28 cellular contexts compared by ENCODE assay signal in genomic region chr16:2840914-2841313, GRCh38. TPM values are rescaled to one million over a fixed set of nuclear protein-coding genes. Genes with fewer than 3 reads are reported as not detected.
DNase-seq lines count a peak whose midpoint lies in the region; ATAC-seq, FAIRE-seq and TF ChIP-seq lines count a peak whose summit lies in the region.
"Had no signal": no experiment of that assay in that cellular context is flagged by ENCODE, and none has a peak within 500 bp of the region (broad histone marks: within the 10 kb centered on the region; RNA-seq: fewer than 3 reads in every experiment).

No MANE protein-coding gene starts in this region.

- in situ Hi-C loops in K562 (cut with MboI): no loop called here

- peak overlapping the region; percentile 31 for H3K27ac Mint-ChIP-seq in activated naive CD8-positive, alpha-beta T cell treated with anti-CD3 and anti-CD28 coated beads, Interleukin-2, amount 10 ng/mL, durations not matched to agents 7 days and 5 days
- H3K27ac Mint-ChIP-seq in activated naive CD8-positive, alpha-beta T cell treated with anti-CD3 and anti-CD28 coated beads, Interleukin-2, amount 50 U/mL, for 24 hours: no peak overlapping the region
- H3K27ac Mint-ChIP-seq in natural killer cell (peak overlapping the region; percentile 96 to 97), mesothelial cell of epicardium (no peak overlapping the region)
- H3K27ac Mint-ChIP-seq in stimulated activated effector memory CD8-positive, alpha-beta T cell treated with anti-CD3 and anti-CD28 coated beads, Interleukin-12 subunit alpha, Interleukin-12 subunit beta, amount 100 ng/mL, for 72 hours: peak overlapping the region; percentile 93
- no peak overlapping the region for H3K27ac Mint-ChIP-seq in stimulated activated naive B cell treated with anti-CD40 and anti-IgM and Interleukin-4, amounts not matched to agents 10 μg/mL and 1 μg/mL and 100 μg/mL, for 72 hours

- no peaks in the 10 kb centered on the region for H3K79me2 ChIP-seq in K562 (ENCODE audit: control insufficient read depth, insufficient read depth, low read length)

- no peak for ATAC-seq in activated naive CD8-positive, alpha-beta T cell treated with anti-CD3 and anti-CD28 coated beads, Interleukin-2, amount 10 ng/mL, durations not matched to agents 7 days and 5 days (ENCODE audit: low read depth)
- no peak for ATAC-seq in activated naive CD8-positive, alpha-beta T cell treated with anti-CD3 and anti-CD28 coated beads, Interleukin-2, amount 50 U/mL, for 24 hours
- ATAC-seq in K562 (no peak), natural killer cell (peak in 1 of 3 donors; percentile 12)
- ATAC-seq in stimulated activated effector memory CD8-positive, alpha-beta T cell treated with anti-CD3 and anti-CD28 coated beads, Interleukin-12 subunit alpha, Interleukin-12 subunit beta, amount 100 ng/mL, for 72 hours: no peak
- ATAC-seq in stimulated activated naive B cell treated with anti-CD40 and anti-IgM and Interleukin-4, amounts not matched to agents 10 μg/mL and 1 μg/mL and 100 μg/mL, for 72 hours (replicated peaks): no peak
- ATAC-seq: CD8-positive, alpha-beta T cell had no signal

- no peak for FAIRE-seq in K562 (lab: Jason Lieb, UNC)
- FAIRE-seq: D721Med, GM12891, GM18507, H54, HTR-8/SVneo had no signal

- CTCF ChIA-PET in K562 (lab: Yijun Ruan, JAX; ENCODE audit: low intra/inter-chr PET ratio): no interaction called here

- H4K20me1 ChIP-seq in K562 (replicated peaks; ENCODE audit: control insufficient read depth, insufficient read depth, low read length): no peaks in the 10 kb centered on the region; the same call in 1 of the 2 replicates

- TF ChIP-seq RAD21 in K562 (CRISPR knock-in tag; conservative IDR thresholded peaks at IDR 0.05 in 1 of 2, IDR thresholded peaks at IDR 0.05 in 1 of 2): no peak

- WGBS in K562 (ENCODE audit: insufficient coverage, low coverage, missing lambda C conversion rate): 15% methylated on average over 12 of the region's 12 CpGs

- no peak overlapping the region for H3K27ac ChIP-seq in K562 (ENCODE audit: extremely low read depth, low read depth, low read length)
- H3K27ac ChIP-seq: HL-60 had no signal

- no peak overlapping the region for H3K4me3 Mint-ChIP-seq in activated naive CD8-positive, alpha-beta T cell treated with anti-CD3 and anti-CD28 coated beads, Interleukin-2, amount 10 ng/mL, durations not matched to agents 7 days and 5 days
- no peak overlapping the region for H3K4me3 Mint-ChIP-seq in activated naive CD8-positive, alpha-beta T cell treated with anti-CD3 and anti-CD28 coated beads, Interleukin-2, amount 50 U/mL, for 24 hours
- H3K4me3 Mint-ChIP-seq in natural killer cell (peak overlapping the region; percentile 93), mesothelial cell of epicardium (no peak overlapping the region)
- peak overlapping the region; percentile 79 for H3K4me3 Mint-ChIP-seq in stimulated activated effector memory CD8-positive, alpha-beta T cell treated with anti-CD3 and anti-CD28 coated beads, Interleukin-12 subunit alpha, Interleukin-12 subunit beta, amount 100 ng/mL, for 72 hours
- H3K4me3 Mint-ChIP-seq in stimulated activated naive B cell treated with anti-CD40 and anti-IgM and Interleukin-4, amounts not matched to agents 10 μg/mL and 1 μg/mL and 100 μg/mL, for 72 hours: no peak overlapping the region
- H3K4me3 Mint-ChIP-seq: CD8-positive, alpha-beta T cell had no signal

- no TSS peak for BruUV-seq in K562 (replicated peaks; lab: Mats Ljungman, UMichigan)

- POLR2A ChIA-PET in activated naive CD8-positive, alpha-beta T cell treated with anti-CD3 and anti-CD28 coated beads, Interleukin-2, amount 10 ng/mL, durations not matched to agents 7 days and 5 days (lab: Charles Lee): no interaction called here
- POLR2A ChIA-PET in K562 (lab: Yijun Ruan, JAX): interaction anchor here (0.7 kb wide), 1 partner anchor 41 kb away, joined by 3 read pairs; no protein-coding TSS in a partner anchor

- no peaks in the 10 kb centered on the region for H3K9me3 ChIP-seq in K562 (replicated peaks; ENCODE audit: control insufficient read depth, insufficient read depth, low read depth, low read length)

- H3K9me1 ChIP-seq in K562 (ENCODE audit: control insufficient read depth, insufficient read depth, low read length): no peaks in the 10 kb centered on the region

- H3K36me3 Mint-ChIP-seq in activated naive CD8-positive, alpha-beta T cell treated with anti-CD3 and anti-CD28 coated beads, Interleukin-2, amount 10 ng/mL, durations not matched to agents 7 days and 5 days: no peaks in the 10 kb centered on the region
- no peaks in the 10 kb centered on the region for H3K36me3 Mint-ChIP-seq in activated naive CD8-positive, alpha-beta T cell treated with anti-CD3 and anti-CD28 coated beads, Interleukin-2, amount 50 U/mL, for 24 hours (ENCODE audit: low read depth)
- no peaks in the 10 kb centered on the region for H3K36me3 Mint-ChIP-seq in natural killer cell
- peaks cover 8% of the 10 kb centered on the region for H3K36me3 Mint-ChIP-seq in stimulated activated effector memory CD8-positive, alpha-beta T cell treated with anti-CD3 and anti-CD28 coated beads, Interleukin-12 subunit alpha, Interleukin-12 subunit beta, amount 100 ng/mL, for 72 hours
- peaks cover 3 to 4% of the 10 kb centered on the region in 2 donors for H3K36me3 Mint-ChIP-seq in stimulated activated naive B cell treated with anti-CD40 and anti-IgM and Interleukin-4, amounts not matched to agents 10 μg/mL and 1 μg/mL and 100 μg/mL, for 72 hours
- H3K36me3 Mint-ChIP-seq in mesothelial cell of epicardium: no peaks in the 10 kb centered on the region
- H3K36me3 Mint-ChIP-seq: CD8-positive, alpha-beta T cell had no signal

- H3K9me3 Mint-ChIP-seq in activated naive CD8-positive, alpha-beta T cell treated with anti-CD3 and anti-CD28 coated beads, Interleukin-2, amount 10 ng/mL, durations not matched to agents 7 days and 5 days: no peaks in the 10 kb centered on the region
- H3K9me3 Mint-ChIP-seq in activated naive CD8-positive, alpha-beta T cell treated with anti-CD3 and anti-CD28 coated beads, Interleukin-2, amount 50 U/mL, for 24 hours: peaks cover 3% of the 10 kb centered on the region
- no peaks in the 10 kb centered on the region for H3K9me3 Mint-ChIP-seq in natural killer cell
- no peaks in the 10 kb centered on the region for H3K9me3 Mint-ChIP-seq in stimulated activated effector memory CD8-positive, alpha-beta T cell treated with anti-CD3 and anti-CD28 coated beads, Interleukin-12 subunit alpha, Interleukin-12 subunit beta, amount 100 ng/mL, for 72 hours
- peaks cover 3% of the 10 kb centered on the region in 2 donors for H3K9me3 Mint-ChIP-seq in stimulated activated naive B cell treated with anti-CD40 and anti-IgM and Interleukin-4, amounts not matched to agents 10 μg/mL and 1 μg/mL and 100 μg/mL, for 72 hours
- no peaks in the 10 kb centered on the region for H3K9me3 Mint-ChIP-seq in mesothelial cell of epicardium
- H3K9me3 Mint-ChIP-seq: CD8-positive, alpha-beta T cell had no signal

- H3K36me3 ChIP-seq in K562 (ENCODE audit: control insufficient read depth, insufficient read depth, low read length): no peaks in the 10 kb centered on the region
- H3K36me3 ChIP-seq: BE2C had no signal

- no peak overlapping the region for H3K4me3 ChIP-seq in K562

- TF ChIP-seq EP300 in K562 (IDR thresholded peaks at IDR 0.05; ENCODE audit: low read length): no peak

- peaks cover 3 to 41% of the 10 kb centered on the region in 2 experiments; a peak in 3 of 5 replicates for H3K4me1 ChIP-seq in K562 (replicated peaks in 1 of 2; ENCODE audit: control insufficient read depth in 2 of 2, insufficient read depth in 2 of 2, low read length in 2 of 2)
- H3K4me1 ChIP-seq: BE2C had no signal

- H3K9ac ChIP-seq in K562 (ENCODE audit: insufficient read depth in 1 of 2, low read depth in 2 of 2, low read length in 2 of 2): no peak overlapping the region

- H3K27me3 ChIP-seq in K562 (ENCODE audit: control insufficient read depth in 2 of 2, insufficient read depth in 2 of 2, low read length in 2 of 2): peaks cover 2 to 19% of the 10 kb centered on the region in 2 experiments; a peak in 1 of 5 replicates
- H3K27me3 ChIP-seq: BE2C had no signal

- peaks cover 5% of the 10 kb centered on the region for H3K27me3 Mint-ChIP-seq in activated naive CD8-positive, alpha-beta T cell treated with anti-CD3 and anti-CD28 coated beads, Interleukin-2, amount 10 ng/mL, durations not matched to agents 7 days and 5 days
- peaks cover 2% of the 10 kb centered on the region for H3K27me3 Mint-ChIP-seq in activated naive CD8-positive, alpha-beta T cell treated with anti-CD3 and anti-CD28 coated beads, Interleukin-2, amount 50 U/mL, for 24 hours
- H3K27me3 Mint-ChIP-seq in natural killer cell (ENCODE audit: low read depth in 2 of 2): no peaks in the 10 kb centered on the region
- H3K27me3 Mint-ChIP-seq in stimulated activated naive B cell treated with anti-CD40 and anti-IgM and Interleukin-4, amounts not matched to agents 10 μg/mL and 1 μg/mL and 100 μg/mL, for 72 hours: peaks cover 19 to 29% of the 10 kb centered on the region in 2 donors
- peaks cover 12% of the 10 kb centered on the region for H3K27me3 Mint-ChIP-seq in mesothelial cell of epicardium (ENCODE audit: low read depth)

- DNase-seq in activated naive CD8-positive, alpha-beta T cell treated with anti-CD3 and anti-CD28 coated beads, Interleukin-2, amount 10 ng/mL, durations not matched to agents 7 days and 5 days: no peak
- DNase-seq in activated naive CD8-positive, alpha-beta T cell treated with anti-CD3 and anti-CD28 coated beads, Interleukin-2, amount 50 U/mL, for 24 hours: no peak
- no peak for DNase-seq in K562 (ENCODE audit: extremely low read depth in 1 of 4, low spot score in 3 of 4)
- no peak for DNase-seq in natural killer cell
- no peak for DNase-seq in stimulated activated effector memory CD8-positive, alpha-beta T cell treated with anti-CD3 and anti-CD28 coated beads, Interleukin-12 subunit alpha, Interleukin-12 subunit beta, amount 100 ng/mL, for 72 hours (ENCODE audit: low spot score in 2 of 2)
- no peak for DNase-seq in HT-29 (ENCODE audit: low spot score)
- DNase-seq in stimulated activated naive B cell treated with anti-CD40 and anti-IgM and Interleukin-4, amounts not matched to agents 10 μg/mL and 1 μg/mL and 100 μg/mL, for 72 hours: no peak
- no peak for DNase-seq in mesothelial cell of epicardium (ENCODE audit: low spot score in 2 of 2, unreplicated experiment in 2 of 2)
- DNase-seq: 8988T; BE2C; CD8-positive, alpha-beta T cell; IMR-90; Karpas-422; NCI-H1417 treated with DMSO at 0.1 percent for 48 hours; NCI-H187 treated with DMSO at 0.1 percent for 48 hours; NCI-H226; NCI-H524; NCI-H82; OCI-M1; SHP77 had no signal

- H3K4me2 ChIP-seq in K562 (ENCODE audit: insufficient read depth, low read length): no peak overlapping the region

- peaks cover 28% of the 10 kb centered on the region for H3K4me1 Mint-ChIP-seq in activated naive CD8-positive, alpha-beta T cell treated with anti-CD3 and anti-CD28 coated beads, Interleukin-2, amount 10 ng/mL, durations not matched to agents 7 days and 5 days
- H3K4me1 Mint-ChIP-seq in activated naive CD8-positive, alpha-beta T cell treated with anti-CD3 and anti-CD28 coated beads, Interleukin-2, amount 50 U/mL, for 24 hours: peaks cover 36% of the 10 kb centered on the region
- peaks cover 65 to 73% of the 10 kb centered on the region in 2 donors for H3K4me1 Mint-ChIP-seq in natural killer cell
- peaks cover 75% of the 10 kb centered on the region for H3K4me1 Mint-ChIP-seq in stimulated activated effector memory CD8-positive, alpha-beta T cell treated with anti-CD3 and anti-CD28 coated beads, Interleukin-12 subunit alpha, Interleukin-12 subunit beta, amount 100 ng/mL, for 72 hours
- H3K4me1 Mint-ChIP-seq in stimulated activated naive B cell treated with anti-CD40 and anti-IgM and Interleukin-4, amounts not matched to agents 10 μg/mL and 1 μg/mL and 100 μg/mL, for 72 hours: peaks cover 7 to 9% of the 10 kb centered on the region in 2 donors
- peaks cover 6% of the 10 kb centered on the region for H3K4me1 Mint-ChIP-seq in mesothelial cell of epicardium

- intact Hi-C loops in K562 (cut with micrococcal nuclease): no loop called here
- intact Hi-C loops in natural killer cell (cut with micrococcal nuclease): loop anchor here (5.0 kb wide), 1 partner anchor 41 kb away; the partner anchor contains the start of gene FLYWCH2

- TF ChIP-seq POLR2A in K562 (conservative IDR thresholded peaks at IDR 0.05): no peak

- H2AFZ ChIP-seq in K562 (ENCODE audit: low read depth, low read length): no peak overlapping the region

- TF ChIP-seq CTCF in K562 (IDR thresholded peaks at IDR 0.05 in 2 of 3, conservative IDR thresholded peaks at IDR 0.05 in 1 of 3; ENCODE audit: insufficient read depth in 2 of 3, low read depth in 1 of 3, low read length in 3 of 3): no peak
- TF ChIP-seq CTCF in natural killer cell (IDR thresholded peaks at IDR 0.05): no peak
- TF ChIP-seq CTCF in mesothelial cell of epicardium (IDR thresholded peaks at IDR 0.05; ENCODE audit: unreplicated experiment): no peak

RNA-seq across cellular contexts. Expression of gene ZG16B, which starts 10.8 kb away (rescaled TPM):
- total RNA-seq in activated naive CD8-positive, alpha-beta T cell treated with anti-CD3 and anti-CD28 coated beads, Interleukin-2, amount 10 ng/mL, durations not matched to agents 7 days and 5 days: 1 to 10 TPM; 6.7 to 8.1 TPM
- total RNA-seq in K562 (2011; cell fraction: chromatin; rRNA removed; ENCODE audit: low replicate concordance): 1.4 TPM in 1 of 2 replicates, not detected in the other
- total RNA-seq in K562 (2011; cell fraction: nucleolus; rRNA removed): 0.83 TPM in 1 of 2 replicates, not detected in the other
- total RNA-seq in K562 (2011; cell fraction: nucleoplasm; rRNA removed): not detected in 2 replicates
- total RNA-seq in K562 (2014; rRNA removed): 0.24 TPM in 1 of 2 replicates, not detected in the other
- total RNA-seq in K562 (2014; rRNA removed; fragmentation: Illumina TruSeq; extraction: Trizol): not detected in 2 replicates
- total RNA-seq in K562 (2015; rRNA removed; fragmentation: Illumina TruSeq; extraction: Trizol): 0.25 TPM in 1 of 2 replicates, not detected in the other
- 0.35 and 0.40 TPM in 2 replicates for total RNA-seq in K562 (2021)
- polyA plus RNA-seq in K562 (2011; rRNA removed): 0.43 and 0.58 TPM in 2 replicates
- 0.40 and 0.46 TPM in 2 replicates for polyA plus RNA-seq in K562 (2011; cell fraction: cytosol; rRNA removed)
- polyA plus RNA-seq in K562 (2011; cell fraction: nucleus; rRNA removed): 1.2 and 1.5 TPM in 2 replicates
- polyA plus RNA-seq in K562 (2012): 0.87 and 2.6 TPM in 2 replicates
- 0.40 TPM in 1 of 2 replicates, not detected in the other for polyA plus RNA-seq in K562 (2014; fragmentation: Illumina TruSeq; extraction: Trizol)
- not detected for polyA plus RNA-seq in K562 (2014; fragmentation: Nextera tagmentation; extraction: Ambion mirVana)
- 0.33 and 0.49 TPM in 2 replicates for polyA plus RNA-seq in K562 (2014; rRNA removed)
- 0.45 TPM in 1 of 2 replicates, not detected in the other for polyA minus RNA-seq in K562 (2011; rRNA and poly(A)+ RNA removed)
- not detected in 2 replicates for polyA minus RNA-seq in K562 (2011; cell fraction: cytosol; rRNA and poly(A)+ RNA removed)
- polyA minus RNA-seq in K562 (2011; cell fraction: nucleus; rRNA and poly(A)+ RNA removed): 0.56 and 0.67 TPM in 2 replicates
- total RNA-seq in natural killer cell: 1 to 10 TPM in 2 of 3 donors, under 1 TPM in 1; 0.78 to 1.5 (median 1.1) TPM
- 16.1 and 23.3 TPM in 2 replicates for total RNA-seq in HT-29 (2014; rRNA removed; shearing (Covaris generic))
- 0.51 to 1.5 TPM (median 0.70 TPM) in 3 replicates for total RNA-seq in mesothelial cell of epicardium
- total RNA-seq: CD8-positive, alpha-beta T cell had no signal

RNA-seq across cellular contexts. Expression of gene PRSS22, which starts 17.1 kb away (rescaled TPM):
- total RNA-seq in activated naive CD8-positive, alpha-beta T cell treated with anti-CD3 and anti-CD28 coated beads, Interleukin-2, amount 10 ng/mL, durations not matched to agents 7 days and 5 days: not detected
- not detected in 2 replicates for total RNA-seq in K562 (2011; cell fraction: chromatin; rRNA removed; ENCODE audit: low replicate concordance)
- not detected in 2 replicates for total RNA-seq in K562 (2011; cell fraction: nucleolus; rRNA removed)
- total RNA-seq in K562 (2011; cell fraction: nucleoplasm; rRNA removed): not detected in 2 replicates
- total RNA-seq in K562 (2014; rRNA removed): not detected in 2 replicates
- total RNA-seq in K562 (2014; rRNA removed; fragmentation: Illumina TruSeq; extraction: Trizol): not detected in 2 replicates
- total RNA-seq in K562 (2015; rRNA removed; fragmentation: Illumina TruSeq; extraction: Trizol): not detected in 2 replicates
- not detected in 2 replicates for total RNA-seq in K562 (2021)
- 0.13 TPM in 1 of 2 replicates, not detected in the other for polyA plus RNA-seq in K562 (2011; rRNA removed)
- 0.07 TPM in 1 of 2 replicates, not detected in the other for polyA plus RNA-seq in K562 (2011; cell fraction: cytosol; rRNA removed)
- polyA plus RNA-seq in K562 (2011; cell fraction: nucleus; rRNA removed): 0.29 and 0.97 TPM in 2 replicates
- 0.24 TPM in 1 of 2 replicates, not detected in the other for polyA plus RNA-seq in K562 (2012)
- polyA plus RNA-seq in K562 (2014; fragmentation: Illumina TruSeq; extraction: Trizol): not detected in 2 replicates
- not detected for polyA plus RNA-seq in K562 (2014; fragmentation: Nextera tagmentation; extraction: Ambion mirVana)
- 0.42 TPM in 1 of 2 replicates, not detected in the other for polyA plus RNA-seq in K562 (2014; rRNA removed)
- not detected in 2 replicates for polyA minus RNA-seq in K562 (2011; rRNA and poly(A)+ RNA removed)
- polyA minus RNA-seq in K562 (2011; cell fraction: cytosol; rRNA and poly(A)+ RNA removed): not detected in 2 replicates
- polyA minus RNA-seq in K562 (2011; cell fraction: nucleus; rRNA and poly(A)+ RNA removed): not detected in 2 replicates
- 1 to 10 TPM; 1.5 to 7.7 (median 3.3) TPM for total RNA-seq in natural killer cell
- total RNA-seq in HT-29 (2014; rRNA removed; shearing (Covaris generic)): 97.1 and 114 TPM in 2 replicates
- total RNA-seq in mesothelial cell of epicardium: 22.8 to 25.1 TPM (median 24.9 TPM) in 3 replicates
- total RNA-seq: IMR-90, MCF 10A had no signal
- polyA plus RNA-seq: IMR-90 had no signal

RNA-seq across cellular contexts. Expression of gene PRSS21, which starts 23.9 kb away (rescaled TPM):
- 1 to 10 TPM; 5.6 to 6.9 TPM for total RNA-seq in activated naive CD8-positive, alpha-beta T cell treated with anti-CD3 and anti-CD28 coated beads, Interleukin-2, amount 10 ng/mL, durations not matched to agents 7 days and 5 days
- total RNA-seq in K562 (2011; cell fraction: chromatin; rRNA removed; ENCODE audit: low replicate concordance): 205 and 513 TPM in 2 replicates
- 438 and 448 TPM in 2 replicates for total RNA-seq in K562 (2011; cell fraction: nucleolus; rRNA removed)
- total RNA-seq in K562 (2011; cell fraction: nucleoplasm; rRNA removed): 292 and 307 TPM in 2 replicates
- total RNA-seq in K562 (2014; rRNA removed) (61.3 and 77.8 TPM in 2 replicates), K562 (2014; rRNA removed; fragmentation: Illumina TruSeq; extraction: Trizol) (41.5 and 43.6 TPM in 2 replicates), K562 (2015; rRNA removed; fragmentation: Illumina TruSeq; extraction: Trizol) (41.7 and 43.7 TPM in 2 replicates), K562 (2021) (113 and 121 TPM in 2 replicates), natural killer cell (1 to 10 TPM in 1 of 3 donors, under 1 TPM in 1, not detected in 1; 0.64 to 6.6 TPM), mesothelial cell of epicardium (not detected in 3 replicates)
- polyA plus RNA-seq in K562 (2011; rRNA removed) (112 and 157 TPM in 2 replicates), K562 (2014; fragmentation: Illumina TruSeq; extraction: Trizol) (76.1 and 104 TPM in 2 replicates), K562 (2014; fragmentation: Nextera tagmentation; extraction: Ambion mirVana) (10 to 100 TPM; 12.1 to 21.0 TPM), K562 (2014; rRNA removed) (106 and 107 TPM in 2 replicates)
- 149 and 221 TPM in 2 replicates for polyA plus RNA-seq in K562 (2011; cell fraction: cytosol; rRNA removed)
- 780 and 951 TPM in 2 replicates for polyA plus RNA-seq in K562 (2011; cell fraction: nucleus; rRNA removed)
- polyA plus RNA-seq in K562 (2012): 109 and 148 TPM in 2 replicates
- 23.0 and 37.7 TPM in 2 replicates for polyA minus RNA-seq in K562 (2011; rRNA and poly(A)+ RNA removed)
- polyA minus RNA-seq in K562 (2011; cell fraction: cytosol; rRNA and poly(A)+ RNA removed): 26.8 and 31.8 TPM in 2 replicates
- 53.4 and 78.8 TPM in 2 replicates for polyA minus RNA-seq in K562 (2011; cell fraction: nucleus; rRNA and poly(A)+ RNA removed)
- not detected in 2 replicates for total RNA-seq in HT-29 (2014; rRNA removed; shearing (Covaris generic))
- total RNA-seq: IMR-90, RPMI7951 had no signal

RNA-seq across cellular contexts. Expression of gene FLYWCH2, which starts 42.1 kb away (rescaled TPM):
- 10 to 100 TPM; 21.0 to 21.2 TPM for total RNA-seq in activated naive CD8-positive, alpha-beta T cell treated with anti-CD3 and anti-CD28 coated beads, Interleukin-2, amount 10 ng/mL, durations not matched to agents 7 days and 5 days
- 2.1 and 5.8 TPM in 2 replicates for total RNA-seq in K562 (2011; cell fraction: chromatin; rRNA removed; ENCODE audit: low replicate concordance)
- 5.5 and 7.5 TPM in 2 replicates for total RNA-seq in K562 (2011; cell fraction: nucleolus; rRNA removed)
- 3.2 and 5.1 TPM in 2 replicates for total RNA-seq in K562 (2011; cell fraction: nucleoplasm; rRNA removed)
- total RNA-seq in K562 (2014; rRNA removed) (55.5 and 69.2 TPM in 2 replicates), K562 (2014; rRNA removed; fragmentation: Illumina TruSeq; extraction: Trizol) (3.5 and 4.8 TPM in 2 replicates), K562 (2015; rRNA removed; fragmentation: Illumina TruSeq; extraction: Trizol) (24.2 and 28.0 TPM in 2 replicates), K562 (2021) (25.4 and 28.4 TPM in 2 replicates), natural killer cell (10 to 100 TPM; 12.0 to 12.7 (median 12.6) TPM), mesothelial cell of epicardium (26.3 to 28.6 TPM (median 28.3 TPM) in 3 replicates)
- polyA plus RNA-seq in K562 (2011; rRNA removed) (7.6 and 11.4 TPM in 2 replicates), K562 (2014; fragmentation: Illumina TruSeq; extraction: Trizol) (5.8 and 22.3 TPM in 2 replicates), K562 (2014; fragmentation: Nextera tagmentation; extraction: Ambion mirVana) (1 to 10 TPM in 1 of 2 experiments, under 1 TPM in 1; 0.70 to 1.4 TPM), K562 (2014; rRNA removed) (45.7 and 52.6 TPM in 2 replicates)
- polyA plus RNA-seq in K562 (2011; cell fraction: cytosol; rRNA removed): 18.7 and 38.7 TPM in 2 replicates
- 9.2 and 10.8 TPM in 2 replicates for polyA plus RNA-seq in K562 (2011; cell fraction: nucleus; rRNA removed)
- 21.3 and 30.5 TPM in 2 replicates for polyA plus RNA-seq in K562 (2012)
- polyA minus RNA-seq in K562 (2011; rRNA and poly(A)+ RNA removed): 0.96 and 1.9 TPM in 2 replicates
- 8.5 and 10.3 TPM in 2 replicates for polyA minus RNA-seq in K562 (2011; cell fraction: cytosol; rRNA and poly(A)+ RNA removed)
- polyA minus RNA-seq in K562 (2011; cell fraction: nucleus; rRNA and poly(A)+ RNA removed): 2.6 and 4.6 TPM in 2 replicates
- total RNA-seq in HT-29 (2014; rRNA removed; shearing (Covaris generic)): 47.4 and 52.2 TPM in 2 replicates

RNA-seq across cellular contexts. Expression of gene PRSS41, which starts 42.6 kb away (rescaled TPM):
- total RNA-seq in activated naive CD8-positive, alpha-beta T cell treated with anti-CD3 and anti-CD28 coated beads, Interleukin-2, amount 10 ng/mL, durations not matched to agents 7 days and 5 days: not detected
- total RNA-seq in K562 (2011; cell fraction: chromatin; rRNA removed; ENCODE audit: low replicate concordance): not detected in 2 replicates
- total RNA-seq in K562 (2011; cell fraction: nucleolus; rRNA removed): not detected in 2 replicates
- total RNA-seq in K562 (2011; cell fraction: nucleoplasm; rRNA removed): not detected in 2 replicates
- total RNA-seq in K562 (2014; rRNA removed): not detected in 2 replicates
- total RNA-seq in K562 (2014; rRNA removed; fragmentation: Illumina TruSeq; extraction: Trizol): not detected in 2 replicates
- total RNA-seq in K562 (2015; rRNA removed; fragmentation: Illumina TruSeq; extraction: Trizol): not detected in 2 replicates
- total RNA-seq in K562 (2021): not detected in 2 replicates
- not detected in 2 replicates for polyA plus RNA-seq in K562 (2011; rRNA removed)
- polyA plus RNA-seq in K562 (2011; cell fraction: cytosol; rRNA removed): not detected in 2 replicates
- polyA plus RNA-seq in K562 (2011; cell fraction: nucleus; rRNA removed): not detected in 2 replicates
- polyA plus RNA-seq in K562 (2012): not detected in 2 replicates
- not detected in 2 replicates for polyA plus RNA-seq in K562 (2014; fragmentation: Illumina TruSeq; extraction: Trizol)
- not detected for polyA plus RNA-seq in K562 (2014; fragmentation: Nextera tagmentation; extraction: Ambion mirVana)
- polyA plus RNA-seq in K562 (2014; rRNA removed): not detected in 2 replicates
- polyA minus RNA-seq in K562 (2011; rRNA and poly(A)+ RNA removed): 0.18 TPM in 1 of 2 replicates, not detected in the other
- polyA minus RNA-seq in K562 (2011; cell fraction: cytosol; rRNA and poly(A)+ RNA removed): not detected in 2 replicates
- not detected in 2 replicates for polyA minus RNA-seq in K562 (2011; cell fraction: nucleus; rRNA and poly(A)+ RNA removed)
- total RNA-seq in natural killer cell: under 1 TPM in 1 of 3 donors, not detected in 2; 0.33 TPM
- not detected in 2 replicates for total RNA-seq in HT-29 (2014; rRNA removed; shearing (Covaris generic))
- not detected in 3 replicates for total RNA-seq in mesothelial cell of epicardium
- total RNA-seq: CD8-positive, alpha-beta T cell; IMR-90; MCF 10A; RPMI7951 had no signal
- polyA plus RNA-seq: IMR-90 had no signal

Comparison
In these comparisons a context has a peak if more than half of its experiments do, and no peak if none do; other contexts are left out.
1. H3K27ac Mint-ChIP-seq: peak in activated naive CD8-positive, alpha-beta T cell treated with anti-CD3 and anti-CD28 coated beads, Interleukin-2, amount 10 ng/mL, durations not matched to agents 7 days and 5 days (single experiment), natural killer cell (2 of 2) and stimulated activated effector memory CD8-positive, alpha-beta T cell treated with anti-CD3 and anti-CD28 coated beads, Interleukin-12 subunit alpha, Interleukin-12 subunit beta, amount 100 ng/mL, for 72 hours (single experiment); none in activated naive CD8-positive, alpha-beta T cell treated with anti-CD3 and anti-CD28 coated beads, Interleukin-2, amount 50 U/mL, for 24 hours (single experiment), stimulated activated naive B cell treated with anti-CD40 and anti-IgM and Interleukin-4, amounts not matched to agents 10 μg/mL and 1 μg/mL and 100 μg/mL, for 72 hours (single experiment) and mesothelial cell of epicardium (single experiment).
2. H3K4me3 Mint-ChIP-seq: peak in natural killer cell (single experiment) and stimulated activated effector memory CD8-positive, alpha-beta T cell treated with anti-CD3 and anti-CD28 coated beads, Interleukin-12 subunit alpha, Interleukin-12 subunit beta, amount 100 ng/mL, for 72 hours (single experiment); none in activated naive CD8-positive, alpha-beta T cell treated with anti-CD3 and anti-CD28 coated beads, Interleukin-2, amount 10 ng/mL, durations not matched to agents 7 days and 5 days (single experiment), activated naive CD8-positive, alpha-beta T cell treated with anti-CD3 and anti-CD28 coated beads, Interleukin-2, amount 50 U/mL, for 24 hours (single experiment), stimulated activated naive B cell treated with anti-CD40 and anti-IgM and Interleukin-4, amounts not matched to agents 10 μg/mL and 1 μg/mL and 100 μg/mL, for 72 hours (0 of 2) and mesothelial cell of epicardium (single experiment).
3. RNA of gene PRSS21, which starts 23.9 kb away (total RNA-seq): 41.5 to 513 TPM in K562; 5.6 to 6.9 TPM in activated naive CD8-positive, alpha-beta T cell treated with anti-CD3 and anti-CD28 coated beads, Interleukin-2, amount 10 ng/mL, durations not matched to agents 7 days and 5 days, 0.64 to 6.6 TPM in natural killer cell, not detected in HT-29 and not detected in mesothelial cell of epicardium; every median in the first group is over 4 times any median in the second.